Comparison of ENCODE assay signal across 1 cellular context in genomic region chr3:185677146-185677829, GRCh38.
TF ChIP-seq lines count a peak whose summit lies in the region.

No MANE protein-coding gene starts in this region.

TF ChIP-seq in K562, 482 proteins besides CTCF, POLR2A, EP300 and RAD21 (continued from another document):
- no peak for TF ChIP-seq ZNF146 (CRISPR knock-in tag; IDR thresholded peaks at IDR 0.05; ENCODE audit: unreplicated experiment)
- no peak for TF ChIP-seq EP400 (IDR thresholded peaks at IDR 0.05)
